In genomic region chr11:59754859-59755700, GRCh38 we compare ENCODE assay signal across 1 cellular context.
TF ChIP-seq lines count a peak whose summit lies in the region.

Gene STX3, plus strand, starts transcription at chr11:59755376. Its CDS starts 230 bp downstream, at chr11:59755606.

TF ChIP-seq in HCT116, 20 proteins besides CTCF, POLR2A, EP300 and RAD21 (continued from another document):
- TF ChIP-seq, protein P1, sequence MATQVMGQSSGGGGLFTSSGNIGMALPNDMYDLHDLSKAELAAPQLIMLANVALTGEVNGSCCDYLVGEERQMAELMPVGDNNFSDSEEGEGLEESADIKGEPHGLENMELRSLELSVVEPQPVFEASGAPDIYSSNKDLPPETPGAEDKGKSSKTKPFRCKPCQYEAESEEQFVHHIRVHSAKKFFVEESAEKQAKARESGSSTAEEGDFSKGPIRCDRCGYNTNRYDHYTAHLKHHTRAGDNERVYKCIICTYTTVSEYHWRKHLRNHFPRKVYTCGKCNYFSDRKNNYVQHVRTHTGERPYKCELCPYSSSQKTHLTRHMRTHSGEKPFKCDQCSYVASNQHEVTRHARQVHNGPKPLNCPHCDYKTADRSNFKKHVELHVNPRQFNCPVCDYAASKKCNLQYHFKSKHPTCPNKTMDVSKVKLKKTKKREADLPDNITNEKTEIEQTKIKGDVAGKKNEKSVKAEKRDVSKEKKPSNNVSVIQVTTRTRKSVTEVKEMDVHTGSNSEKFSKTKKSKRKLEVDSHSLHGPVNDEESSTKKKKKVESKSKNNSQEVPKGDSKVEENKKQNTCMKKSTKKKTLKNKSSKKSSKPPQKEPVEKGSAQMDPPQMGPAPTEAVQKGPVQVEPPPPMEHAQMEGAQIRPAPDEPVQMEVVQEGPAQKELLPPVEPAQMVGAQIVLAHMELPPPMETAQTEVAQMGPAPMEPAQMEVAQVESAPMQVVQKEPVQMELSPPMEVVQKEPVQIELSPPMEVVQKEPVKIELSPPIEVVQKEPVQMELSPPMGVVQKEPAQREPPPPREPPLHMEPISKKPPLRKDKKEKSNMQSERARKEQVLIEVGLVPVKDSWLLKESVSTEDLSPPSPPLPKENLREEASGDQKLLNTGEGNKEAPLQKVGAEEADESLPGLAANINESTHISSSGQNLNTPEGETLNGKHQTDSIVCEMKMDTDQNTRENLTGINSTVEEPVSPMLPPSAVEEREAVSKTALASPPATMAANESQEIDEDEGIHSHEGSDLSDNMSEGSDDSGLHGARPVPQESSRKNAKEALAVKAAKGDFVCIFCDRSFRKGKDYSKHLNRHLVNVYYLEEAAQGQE (IDR thresholded peaks at IDR 0.05; ENCODE audit: low read depth) = no peak
- TF ChIP-seq ZNF274 (IDR thresholded peaks at IDR 0.05; ENCODE audit: low read depth, low read length) (no peak), ZFX (IDR thresholded peaks at IDR 0.05) (peak; percentile 39; the same call in 1 of the 2 replicates), FOSL1 (IDR thresholded peaks at IDR 0.05; ENCODE audit: low read depth) (no peak)
